Comparison of ENCODE assay signal across 16 cellular contexts in genomic region chr10:130491698-130492050, GRCh38.
DNase-seq lines count a peak whose midpoint lies in the region; ATAC-seq lines count a peak whose summit lies in the region.
"Had no signal": no experiment of that assay in that cellular context is flagged by ENCODE, and none has a peak within 500 bp of the region (broad histone marks: within the 10 kb centered on the region; RNA-seq: fewer than 3 reads in every experiment).

No MANE protein-coding gene starts in this region.

- H3K9ac ChIP-seq in HUES6 (ENCODE audit: low read length) = peak overlapping the region; percentile 29
- H3K9ac ChIP-seq: BLaER1 treated with 17β-estradiol and CSF1 and Interleukin-3, amounts not matched to agents 10 nM and 100 nM; SK-N-SH had no signal

- H3K4me1 ChIP-seq in HUES6 (ENCODE audit: control insufficient read depth, insufficient read depth, low read length) = peaks cover 31% of the 10 kb centered on the region
- H3K4me1 ChIP-seq in CD8-positive, alpha-beta memory T cell (ENCODE audit: insufficient read depth, low read length) = no peaks in the 10 kb centered on the region
- H3K4me1 ChIP-seq: BLaER1 treated with 17β-estradiol and CSF1 and Interleukin-3, amounts not matched to agents 10 nM and 100 nM had no signal

- no peak overlapping the region for H3K27ac Mint-ChIP-seq in CD8-positive, alpha-beta memory T cell
- H3K27ac Mint-ChIP-seq: GM23338 had no signal

- intact Hi-C loops in posterior vena cava (cut with DNase I) = no loop called here

- H3K9me3 ChIP-seq in HUES6 (ENCODE audit: control insufficient read depth, insufficient read depth, low read depth, low read length) = no peaks in the 10 kb centered on the region
- H3K9me3 ChIP-seq in CD8-positive, alpha-beta memory T cell (ENCODE audit: low read length) = no peaks in the 10 kb centered on the region
- H3K9me3 ChIP-seq: BLaER1 treated with 17β-estradiol and CSF1 and Interleukin-3, amounts not matched to agents 10 nM and 100 nM; SK-N-SH had no signal

- H3K4me3 Mint-ChIP-seq in CD8-positive, alpha-beta memory T cell = no peak overlapping the region
- H3K4me3 Mint-ChIP-seq: GM23338 had no signal

- no peaks in the 10 kb centered on the region for H3K36me3 Mint-ChIP-seq in CD8-positive, alpha-beta memory T cell

- CTCF ChIA-PET in CD8-positive, alpha-beta memory T cell (lab: Charles Lee) = no interaction called here

- H3K9me3 Mint-ChIP-seq in CD8-positive, alpha-beta memory T cell = no peaks in the 10 kb centered on the region

- ATAC-seq in GM19023 (IDR thresholded peaks at IDR 0.05; ENCODE audit: unreplicated experiment) (no peak), GM21360 (IDR thresholded peaks at IDR 0.05; ENCODE audit: unreplicated experiment) (no peak)
- ATAC-seq: GM23338 had no signal

- H3K36me3 ChIP-seq in HUES6 (ENCODE audit: control insufficient read depth, insufficient read depth, low read length) = no peaks in the 10 kb centered on the region
- H3K36me3 ChIP-seq in CD8-positive, alpha-beta memory T cell (ENCODE audit: insufficient read depth, low read length) = no peaks in the 10 kb centered on the region
- H3K36me3 ChIP-seq: BLaER1 treated with 17β-estradiol and CSF1 and Interleukin-3, amounts not matched to agents 10 nM and 100 nM had no signal

- peak; percentile 10 for DNase-seq in DMS79 treated with DMSO at 0.1 percent for 48 hours (lab: John Stamatoyannopoulos, UW)
- no peak for DNase-seq in DMS79 (lab: John Stamatoyannopoulos, UW)
- peak; percentile 64 for DNase-seq in NCI-H2171 treated with DMSO at 0.1 percent for 48 hours (lab: John Stamatoyannopoulos, UW)
- DNase-seq in posterior vena cava (ENCODE audit: low spot score) = peak; percentile 9
- no peak for DNase-seq in CD8-positive, alpha-beta memory T cell
- DNase-seq: DND-41, NCI-H1694 treated with DMSO at 0.1 percent for 48 hours, NCI-H345, NCI-H526 treated with DMSO at 0.1 percent for 48 hours, Right ventricle myocardium superior, SK-N-SH had no signal

- POLR2A ChIA-PET in CD8-positive, alpha-beta memory T cell (lab: Charles Lee) = no interaction called here

- no peak overlapping the region for H3K4me3 ChIP-seq in HUES6 (ENCODE audit: low read depth, low read length)
- H3K4me3 ChIP-seq in CD8-positive, alpha-beta memory T cell (ENCODE audit: low read length) = no peak overlapping the region
- H3K4me3 ChIP-seq: BLaER1 treated with 17β-estradiol and CSF1 and Interleukin-3, amounts not matched to agents 10 nM and 100 nM; GM23338 had no signal

- 0 out of 2 replicates have a peak overlapping the region, but pooled peaks have one; percentile 29 for H3K27ac ChIP-seq in HUES6 (ENCODE audit: low read depth, low read length)
- no peak overlapping the region for H3K27ac ChIP-seq in CD8-positive, alpha-beta memory T cell (ENCODE audit: low read depth, low read length)
- H3K27ac ChIP-seq: BLaER1 treated with 17β-estradiol and CSF1 and Interleukin-3, amounts not matched to agents 10 nM and 100 nM had no signal

- H3K4me1 Mint-ChIP-seq in CD8-positive, alpha-beta memory T cell = no peaks in the 10 kb centered on the region
- H3K4me1 Mint-ChIP-seq: GM23338 had no signal

- no peaks in the 10 kb centered on the region for H3K27me3 ChIP-seq in HUES6 (ENCODE audit: control insufficient read depth, insufficient read depth, low read length)
- H3K27me3 ChIP-seq in CD8-positive, alpha-beta memory T cell (ENCODE audit: insufficient read depth, low read length, poor library complexity, severe bottlenecking) = no peaks in the 10 kb centered on the region
- H3K27me3 ChIP-seq: BLaER1 treated with 17β-estradiol and CSF1 and Interleukin-3, amounts not matched to agents 10 nM and 100 nM had no signal

- H3K27me3 Mint-ChIP-seq in CD8-positive, alpha-beta memory T cell = no peaks in the 10 kb centered on the region

Comparison
In these comparisons a context has a peak if more than half of its experiments do, and no peak if none do; other contexts are left out.
1. DNase-seq: peak in DMS79 treated with DMSO at 0.1 percent for 48 hours (single experiment), NCI-H2171 treated with DMSO at 0.1 percent for 48 hours (single experiment) and posterior vena cava (single experiment); none in DMS79 (single experiment) and CD8-positive, alpha-beta memory T cell (0 of 5).